ENCODE assay signal across 27 cellular contexts in the genomic region with DNA sequence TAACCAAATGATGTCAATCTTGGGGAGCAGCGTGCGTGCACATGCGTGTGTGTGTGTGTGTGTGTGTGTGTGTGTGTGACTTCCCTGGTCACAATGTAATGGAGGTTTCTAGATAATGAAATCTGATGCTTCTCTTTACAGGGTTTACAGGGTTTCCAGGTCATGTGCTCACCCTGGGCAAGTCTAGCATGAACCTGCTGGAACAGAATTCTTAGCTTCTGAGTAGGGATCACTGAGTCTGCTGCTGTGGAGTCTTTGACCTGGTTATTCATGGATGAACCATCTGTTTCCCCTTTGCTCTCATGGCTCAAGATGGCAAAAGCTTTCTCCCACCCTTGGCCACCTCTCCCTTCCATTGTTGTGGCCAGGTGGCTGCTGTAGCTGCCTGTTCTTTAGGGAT.
"Had no signal": no experiment of that assay in that cellular context is flagged by ENCODE, and none has a peak within 500 bp of the region (broad histone marks: within the 10 kb centered on the region; RNA-seq: fewer than 3 reads in every experiment).

No MANE protein-coding gene starts in this region.

- H3K27ac Mint-ChIP-seq: activated B cell treated with CpG ODN at 0.5 μM for 24 hours; activated CD4-positive, alpha-beta T cell treated with anti-CD3 and anti-CD28 coated beads for 36 hours; activated CD8-positive, alpha-beta memory T cell treated with anti-CD3 and anti-CD28 coated beads, Interleukin-2, amount 10 ng/mL, durations not matched to agents 7 days and 5 days; activated CD8-positive, alpha-beta T cell treated with anti-CD3 and anti-CD28 coated beads, Interleukin-2, amount 10 ng/mL, durations not matched to agents 7 days and 5 days; activated naive CD4-positive, alpha-beta T cell treated with anti-CD3 and anti-CD28 coated beads for 36 hours; activated naive CD8-positive, alpha-beta T cell treated with anti-CD3 and anti-CD28 coated beads for 36 hours; nephron progenitor cell; stimulated activated memory B cell treated with anti-CD40 and anti-IgM and Interleukin-4, amounts not matched to agents 10 μg/mL and 1 μg/mL and 100 μg/mL, for 72 hours; stimulated activated naive CD8-positive, alpha-beta T cell treated with anti-CD3 and anti-CD28 coated beads, Interleukin-15, amount 100 ng/mL, for 72 hours; T-helper 2 cell treated with Interferon-gamma antibody and Interleukin-4, amounts not matched to agents 5 μg/mL and 100 μg/mL, for 36 hours had no signal

- H3K9me3 ChIP-seq: adrenal gland, body of pancreas, left ventricle myocardium inferior, neutrophil, sigmoid colon, thyroid gland had no signal

- H3K4me3 Mint-ChIP-seq: activated B cell treated with CpG ODN at 0.5 μM for 24 hours; activated CD4-positive, alpha-beta T cell treated with anti-CD3 and anti-CD28 coated beads for 36 hours; activated CD8-positive, alpha-beta memory T cell treated with anti-CD3 and anti-CD28 coated beads, Interleukin-2, amount 10 ng/mL, durations not matched to agents 7 days and 5 days; activated CD8-positive, alpha-beta T cell treated with anti-CD3 and anti-CD28 coated beads, Interleukin-2, amount 10 ng/mL, durations not matched to agents 7 days and 5 days; activated naive CD4-positive, alpha-beta T cell treated with anti-CD3 and anti-CD28 coated beads for 36 hours; activated naive CD8-positive, alpha-beta T cell treated with anti-CD3 and anti-CD28 coated beads for 36 hours; nephron progenitor cell; stimulated activated memory B cell treated with anti-CD40 and anti-IgM and Interleukin-4, amounts not matched to agents 10 μg/mL and 1 μg/mL and 100 μg/mL, for 72 hours; stimulated activated naive CD8-positive, alpha-beta T cell treated with anti-CD3 and anti-CD28 coated beads, Interleukin-15, amount 100 ng/mL, for 72 hours; T-helper 2 cell treated with Interferon-gamma antibody and Interleukin-4, amounts not matched to agents 5 μg/mL and 100 μg/mL, for 36 hours had no signal

- DNase-seq: activated B cell treated with CpG ODN at 0.5 μM for 24 hours; activated CD4-positive, alpha-beta T cell treated with anti-CD3 and anti-CD28 coated beads for 36 hours; activated CD8-positive, alpha-beta memory T cell treated with anti-CD3 and anti-CD28 coated beads, Interleukin-2, amount 10 ng/mL, durations not matched to agents 7 days and 5 days; activated CD8-positive, alpha-beta T cell treated with anti-CD3 and anti-CD28 coated beads, Interleukin-2, amount 10 ng/mL, durations not matched to agents 7 days and 5 days; activated effector memory CD4-positive, alpha-beta T cell treated with anti-CD3 and anti-CD28 coated beads, Interleukin-2, amount 50 U/mL, for 16 hours; activated naive CD4-positive, alpha-beta T cell treated with anti-CD3 and anti-CD28 coated beads for 36 hours; activated naive CD8-positive, alpha-beta T cell treated with anti-CD3 and anti-CD28 coated beads for 36 hours; adrenal gland; aorta; body of pancreas; cortex of kidney; kidney glomerular epithelial cell; left ventricle myocardium inferior; nephron progenitor cell; sigmoid colon; small intestine; stimulated activated CD4-positive, alpha-beta T cell treated with anti-CD3 and anti-CD28 coated beads, Interleukin-4, amount 100 ng/mL, for 24 hours; stimulated activated naive CD8-positive, alpha-beta T cell treated with anti-CD3 and anti-CD28 coated beads, Interleukin-15, amount 100 ng/mL, for 72 hours; substantia nigra; T-helper 1 cell; thyroid gland had no signal

- H3K27me3 ChIP-seq: adrenal gland, body of pancreas, cardiac muscle cell, neutrophil, sigmoid colon, thyroid gland had no signal

- H3K27ac ChIP-seq: adrenal gland, body of pancreas, cardiac muscle cell, left ventricle myocardium inferior, neutrophil, sigmoid colon, thyroid gland had no signal

- H3K4me1 Mint-ChIP-seq: activated CD8-positive, alpha-beta memory T cell treated with anti-CD3 and anti-CD28 coated beads, Interleukin-2, amount 10 ng/mL, durations not matched to agents 7 days and 5 days; stimulated activated memory B cell treated with anti-CD40 and anti-IgM and Interleukin-4, amounts not matched to agents 10 μg/mL and 1 μg/mL and 100 μg/mL, for 72 hours had no signal

- H3K36me3 Mint-ChIP-seq: activated CD8-positive, alpha-beta memory T cell treated with anti-CD3 and anti-CD28 coated beads, Interleukin-2, amount 10 ng/mL, durations not matched to agents 7 days and 5 days; activated naive CD8-positive, alpha-beta T cell treated with anti-CD3 and anti-CD28 coated beads for 36 hours; stimulated activated memory B cell treated with anti-CD40 and anti-IgM and Interleukin-4, amounts not matched to agents 10 μg/mL and 1 μg/mL and 100 μg/mL, for 72 hours had no signal

- H3K9me3 Mint-ChIP-seq: activated B cell treated with CpG ODN at 0.5 μM for 24 hours; activated naive CD4-positive, alpha-beta T cell treated with anti-CD3 and anti-CD28 coated beads for 36 hours; activated naive CD8-positive, alpha-beta T cell treated with anti-CD3 and anti-CD28 coated beads for 36 hours; stimulated activated memory B cell treated with anti-CD40 and anti-IgM and Interleukin-4, amounts not matched to agents 10 μg/mL and 1 μg/mL and 100 μg/mL, for 72 hours; stimulated activated naive CD8-positive, alpha-beta T cell treated with anti-CD3 and anti-CD28 coated beads, Interleukin-15, amount 100 ng/mL, for 72 hours; T-helper 2 cell treated with Interferon-gamma antibody and Interleukin-4, amounts not matched to agents 5 μg/mL and 100 μg/mL, for 36 hours had no signal

- H3K4me1 ChIP-seq: adrenal gland, left ventricle myocardium inferior, sigmoid colon, thyroid gland had no signal

- FAIRE-seq: frontal cortex, small intestine had no signal

- ATAC-seq: activated CD4-positive, alpha-beta T cell treated with anti-CD3 and anti-CD28 coated beads for 36 hours; activated CD8-positive, alpha-beta memory T cell treated with anti-CD3 and anti-CD28 coated beads, Interleukin-2, amount 10 ng/mL, durations not matched to agents 7 days and 5 days; activated CD8-positive, alpha-beta T cell treated with anti-CD3 and anti-CD28 coated beads, Interleukin-2, amount 10 ng/mL, durations not matched to agents 7 days and 5 days; body of pancreas; stimulated activated memory B cell treated with anti-CD40 and anti-IgM and Interleukin-4, amounts not matched to agents 10 μg/mL and 1 μg/mL and 100 μg/mL, for 72 hours; stimulated activated naive CD8-positive, alpha-beta T cell treated with anti-CD3 and anti-CD28 coated beads, Interleukin-15, amount 100 ng/mL, for 72 hours had no signal

- H3K4me3 ChIP-seq: adrenal gland, body of pancreas, cardiac muscle cell, left ventricle myocardium inferior, lung, sigmoid colon, thyroid gland had no signal

- H3K36me3 ChIP-seq: adrenal gland, cardiac muscle cell, left ventricle myocardium inferior, neutrophil, sigmoid colon, thyroid gland had no signal
